8 cellular contexts compared by ENCODE assay signal in genomic region chr10:13587367-13587766, GRCh38. TPM values are rescaled to one million over a fixed set of nuclear protein-coding genes. Genes with fewer than 3 reads are reported as not detected.
DNase-seq lines count a peak whose midpoint lies in the region; ATAC-seq and TF ChIP-seq lines count a peak whose summit lies in the region.

No MANE protein-coding gene starts in this region.

- POLR2A ChIA-PET in CD8-positive, alpha-beta memory T cell (lab: Charles Lee): interaction anchor here (1.1 kb wide), 1 partner anchor 285 kb away, joined by 5 read pairs; no protein-coding TSS in a partner anchor

- TF ChIP-seq CTCF in KMS-11 (conservative IDR thresholded peaks at IDR 0.05; ENCODE audit: low read depth, low read length): no peak
- no peak for TF ChIP-seq CTCF in body of pancreas (IDR thresholded peaks at IDR 0.05)
- TF ChIP-seq CTCF in thoracic aorta (IDR thresholded peaks at IDR 0.05): no peak

- TF ChIP-seq POLR2A in body of pancreas (IDR thresholded peaks at IDR 0.05): no peak

- no peaks in the 10 kb centered on the region for H3K27me3 ChIP-seq in CD8-positive, alpha-beta memory T cell (ENCODE audit: insufficient read depth, low read length, poor library complexity, severe bottlenecking)
- H3K27me3 ChIP-seq in KMS-11 (ENCODE audit: insufficient read depth, low read depth): no peaks in the 10 kb centered on the region
- H3K27me3 ChIP-seq in body of pancreas: no peaks in the 10 kb centered on the region
- no peaks in the 10 kb centered on the region for H3K27me3 ChIP-seq in thoracic aorta (replicated peaks; ENCODE audit: insufficient read depth)

- ATAC-seq in body of pancreas: no peak
- no peak for ATAC-seq in thoracic aorta (ENCODE audit: insufficient number of reproducible peaks, low FRiP score, low read depth)
- ATAC-seq in GM21526 (IDR thresholded peaks at IDR 0.05; ENCODE audit: low FRiP score, unreplicated experiment): no peak

- H3K9me3 ChIP-seq in CD8-positive, alpha-beta memory T cell (ENCODE audit: low read length): no peaks in the 10 kb centered on the region
- no peaks in the 10 kb centered on the region for H3K9me3 ChIP-seq in body of pancreas
- H3K9me3 ChIP-seq in thoracic aorta: no peaks in the 10 kb centered on the region

- H3K4me2 ChIP-seq in KMS-11: peak overlapping the region; percentile 94

- H3K36me3 ChIP-seq in CD8-positive, alpha-beta memory T cell (ENCODE audit: insufficient read depth, low read length): peaks cover 5% of the 10 kb centered on the region
- H3K36me3 ChIP-seq in KMS-11 (ENCODE audit: insufficient read depth) (no peaks in the 10 kb centered on the region), body of pancreas (replicated peaks in 1 of 2; ENCODE audit: insufficient read depth in 1 of 2, low read depth in 2 of 2) (peaks cover 0 to 1% of the 10 kb centered on the region in 2 donors), thoracic aorta (peaks cover 5% of the 10 kb centered on the region)

- H3K4me3 Mint-ChIP-seq in CD8-positive, alpha-beta memory T cell: peak overlapping the region; percentile 98 to 100 (median 100)

- peaks cover 11 to 27% of the 10 kb centered on the region in 2 donors for H3K27me3 Mint-ChIP-seq in CD8-positive, alpha-beta memory T cell

- H3K9me3 Mint-ChIP-seq in CD8-positive, alpha-beta memory T cell: no peaks in the 10 kb centered on the region

- 3 to 6% methylated on average over 16 to 18 of the region's 18 CpGs for WGBS in body of pancreas, 2 donors

- intact Hi-C loops in body of pancreas (cut with DNase I): no loop called here

- no peaks in the 10 kb centered on the region for H4K20me1 ChIP-seq in KMS-11 (ENCODE audit: insufficient read depth)

- H3K4me3 ChIP-seq in CD8-positive, alpha-beta memory T cell (ENCODE audit: low read length): peak overlapping the region; percentile 100
- H3K4me3 ChIP-seq in KMS-11 (IDR thresholded peaks at IDR 0.05; ENCODE audit: insufficient read depth, low read depth, low read length) (no peak overlapping the region), body of pancreas (peak overlapping the region; percentile 67 to 100), thoracic aorta (peak overlapping the region; percentile 81)

- DNase-seq in CD8-positive, alpha-beta memory T cell: peak in 1 of 5 donors; percentile 46
- DNase-seq in body of pancreas (peak in 1 of 4 donors; percentile 18), kidney tubule cell (ENCODE audit: low spot score) (peak; percentile 17), thoracic aorta (ENCODE audit: low spot score) (no peak), NCI-H1092 (lab: John Stamatoyannopoulos, UW) (no peak)
- DNase-seq in stimulated activated CD4-positive, alpha-beta T cell treated with anti-CD3 and anti-CD28 coated beads, Interleukin-12 subunit alpha, Interleukin-12 subunit beta, amount 100 ng/mL, for 4 hours: no peak

- peak overlapping the region; percentile 76 for H3K27ac ChIP-seq in CD8-positive, alpha-beta memory T cell (ENCODE audit: low read depth, low read length)
- peak overlapping the region; percentile 22; the same call in 1 of the 2 replicates for H3K27ac ChIP-seq in KMS-11
- peak overlapping the region in 2 of 4 donors; percentile 44 to 69 for H3K27ac ChIP-seq in body of pancreas
- no peak overlapping the region for H3K27ac ChIP-seq in thoracic aorta

- CTCF ChIA-PET in CD8-positive, alpha-beta memory T cell (lab: Charles Lee): interaction anchor here (0.7 to 1.8 kb wide), 5 partner anchors 11 to 244 kb away, joined by 3 to 8 read pairs (median 3); no protein-coding TSS in a partner anchor

- peaks cover 29% of the 10 kb centered on the region for H3K79me2 ChIP-seq in KMS-11 (ENCODE audit: insufficient read depth, low read depth)

- H3K4me1 Mint-ChIP-seq in CD8-positive, alpha-beta memory T cell: peaks cover 41 to 58% (median 51%) of the 10 kb centered on the region in 3 donors

- H3K36me3 Mint-ChIP-seq in CD8-positive, alpha-beta memory T cell: peaks cover 0 to 33% (median 3%) of the 10 kb centered on the region in 3 donors

- peak overlapping the region; percentile 84; the same call in 1 of the 2 replicates for H2AFZ ChIP-seq in KMS-11 (ENCODE audit: low read depth)

- H3K27ac Mint-ChIP-seq in CD8-positive, alpha-beta memory T cell: peak overlapping the region in 7 of 8 donors; percentile 95 to 100 (median 99)

- H3K9ac ChIP-seq in KMS-11: peak overlapping the region; percentile 55; the same call in 1 of the 2 replicates

- peaks cover 15% of the 10 kb centered on the region for H3K4me1 ChIP-seq in CD8-positive, alpha-beta memory T cell (ENCODE audit: insufficient read depth, low read length)
- H3K4me1 ChIP-seq in KMS-11 (ENCODE audit: low read depth, poor library complexity, severe bottlenecking): peaks cover 19% of the 10 kb centered on the region
- H3K4me1 ChIP-seq in body of pancreas: peaks cover 24% of the 10 kb centered on the region
- peaks cover 13 to 16% of the 10 kb centered on the region in 2 donors for H3K4me1 ChIP-seq in thoracic aorta (ENCODE audit: control insufficient read depth in 1 of 2, low read depth in 2 of 2)

RNA-seq across cellular contexts. Expression of gene PRPF18, which starts 0.6 kb away (rescaled TPM):
- total RNA-seq in CD8-positive, alpha-beta memory T cell: 10 to 100 TPM; 26.3 to 28.2 TPM
- 47.9 TPM for polyA plus RNA-seq in CD8-positive, alpha-beta memory T cell
- total RNA-seq in body of pancreas (10 to 100 TPM; 13.8 to 22.8 TPM), thoracic aorta (10 to 100 TPM; 18.0 to 40.2 TPM)

RNA-seq across cellular contexts. Expression of gene BEND7, which starts 58.6 kb away (rescaled TPM):
- not detected for total RNA-seq in CD8-positive, alpha-beta memory T cell
- polyA plus RNA-seq in CD8-positive, alpha-beta memory T cell: not detected
- total RNA-seq in body of pancreas: 10 to 100 TPM; 13.7 to 17.5 TPM
- 10 to 100 TPM; 15.3 to 38.5 TPM for total RNA-seq in thoracic aorta

Comparison
In these comparisons a context has a peak if more than half of its experiments do, and no peak if none do; other contexts are left out.
1. H3K27ac ChIP-seq: peak in CD8-positive, alpha-beta memory T cell (single experiment) and KMS-11 (single experiment); none in thoracic aorta (0 of 2).
2. RNA of gene BEND7, which starts 58.6 kb away (total RNA-seq): 15.3 to 38.5 TPM in thoracic aorta and 13.7 to 17.5 TPM in body of pancreas; not detected in CD8-positive, alpha-beta memory T cell; every median in the first group is over 10 times any median in the second.